In genomic region chr12:48795550-48796455, GRCh38 we compare ENCODE assay signal across 8 cellular contexts. TPM values are rescaled to one million over a fixed set of nuclear protein-coding genes. Genes with fewer than 3 reads are reported as not detected.
DNase-seq lines count a peak whose midpoint lies in the region; ATAC-seq, FAIRE-seq and TF ChIP-seq lines count a peak whose summit lies in the region.

No MANE protein-coding gene starts in this region.

- H3K27me3 ChIP-seq in endothelial cell of umbilical vein (ENCODE audit: control insufficient read depth in 2 of 2, insufficient read depth in 2 of 2, low read length in 2 of 2): peaks cover 0 to 1% of the 10 kb centered on the region in 2 experiments

- CTCF ChIA-PET in activated CD8-positive, alpha-beta T cell treated with anti-CD3 and anti-CD28 coated beads, Interleukin-2, amount 10 ng/mL, durations not matched to agents 7 days and 5 days (lab: Charles Lee): interaction anchor here (0.7 to 11.5 kb wide), 26 partner anchors 9 to 123 kb away, joined by 3 to 267 read pairs (median 4); partner anchors contain the start of gene KANSL2
- CTCF ChIA-PET in endothelial cell of umbilical vein (lab: Charles Lee): interaction anchor here (0.6 to 16.5 kb wide), 13 partner anchors 11 to 253 kb away, joined by 3 to 606 read pairs (median 3); no protein-coding TSS in a partner anchor

- no peak overlapping the region for H3K4me3 Mint-ChIP-seq in activated CD8-positive, alpha-beta T cell treated with anti-CD3 and anti-CD28 coated beads, Interleukin-2, amount 10 ng/mL, durations not matched to agents 7 days and 5 days
- no peak overlapping the region for H3K4me3 Mint-ChIP-seq in stimulated activated naive CD8-positive, alpha-beta T cell treated with anti-CD3 and anti-CD28 coated beads, Interleukin-15, amount 100 ng/mL, for 72 hours

- POLR2A ChIA-PET in activated CD8-positive, alpha-beta T cell treated with anti-CD3 and anti-CD28 coated beads, Interleukin-2, amount 10 ng/mL, durations not matched to agents 7 days and 5 days (lab: Charles Lee): interaction anchor here (0.9 to 1.6 kb wide), 4 partner anchors 15 to 42 kb away, joined by 3 to 4 read pairs (median 3); no protein-coding TSS in a partner anchor
- POLR2A ChIA-PET in endothelial cell of umbilical vein (lab: Charles Lee): interaction anchor here (0.9 kb wide), 1 partner anchor 42 kb away, joined by 4 read pairs; no protein-coding TSS in a partner anchor

- no peaks in the 10 kb centered on the region for H4K20me1 ChIP-seq in endothelial cell of umbilical vein (replicated peaks; ENCODE audit: control insufficient read depth, extremely low read depth, insufficient read depth, low read length)

- peak overlapping the region; percentile 67 for H2AFZ ChIP-seq in endothelial cell of umbilical vein (ENCODE audit: low read depth, low read length)

- H3K4me1 Mint-ChIP-seq in activated CD8-positive, alpha-beta T cell treated with anti-CD3 and anti-CD28 coated beads, Interleukin-2, amount 10 ng/mL, durations not matched to agents 7 days and 5 days (ENCODE audit: low read depth): peaks cover 14% of the 10 kb centered on the region
- peaks cover 11% of the 10 kb centered on the region for H3K4me1 Mint-ChIP-seq in stimulated activated naive CD8-positive, alpha-beta T cell treated with anti-CD3 and anti-CD28 coated beads, Interleukin-15, amount 100 ng/mL, for 72 hours

- H3K36me3 Mint-ChIP-seq in activated CD8-positive, alpha-beta T cell treated with anti-CD3 and anti-CD28 coated beads, Interleukin-2, amount 10 ng/mL, durations not matched to agents 7 days and 5 days (ENCODE audit: low read depth): no peaks in the 10 kb centered on the region

- H3K9me3 Mint-ChIP-seq in activated CD8-positive, alpha-beta T cell treated with anti-CD3 and anti-CD28 coated beads, Interleukin-2, amount 10 ng/mL, durations not matched to agents 7 days and 5 days (ENCODE audit: insufficient read depth): no peaks in the 10 kb centered on the region
- H3K9me3 Mint-ChIP-seq in stimulated activated naive CD8-positive, alpha-beta T cell treated with anti-CD3 and anti-CD28 coated beads, Interleukin-15, amount 100 ng/mL, for 72 hours: no peaks in the 10 kb centered on the region

- H3K4me1 ChIP-seq in endothelial cell of umbilical vein (ENCODE audit: control insufficient read depth, extremely low read depth, insufficient read depth, low read length): no peaks in the 10 kb centered on the region

- intact Hi-C loops in endothelial cell of umbilical vein (cut with micrococcal nuclease): loop anchor here (1.0 to 2.0 kb wide), 4 partner anchors 15 to 254 kb away; no protein-coding TSS in a partner anchor

- ATAC-seq in activated CD8-positive, alpha-beta T cell treated with anti-CD3 and anti-CD28 coated beads, Interleukin-2, amount 10 ng/mL, durations not matched to agents 7 days and 5 days: peak; percentile 72
- ATAC-seq in stimulated activated naive CD8-positive, alpha-beta T cell treated with anti-CD3 and anti-CD28 coated beads, Interleukin-15, amount 100 ng/mL, for 72 hours: peak; percentile 54
- no peak for ATAC-seq in GM19023 (IDR thresholded peaks at IDR 0.05; ENCODE audit: unreplicated experiment)

- no peaks in the 10 kb centered on the region for H3K9me3 ChIP-seq in endothelial cell of umbilical vein (replicated peaks; ENCODE audit: control insufficient read depth, insufficient read depth, low read length)

- peaks cover 14% of the 10 kb centered on the region for H3K27me3 Mint-ChIP-seq in activated CD8-positive, alpha-beta T cell treated with anti-CD3 and anti-CD28 coated beads, Interleukin-2, amount 10 ng/mL, durations not matched to agents 7 days and 5 days (ENCODE audit: low read depth)
- H3K27me3 Mint-ChIP-seq in stimulated activated naive CD8-positive, alpha-beta T cell treated with anti-CD3 and anti-CD28 coated beads, Interleukin-15, amount 100 ng/mL, for 72 hours: peaks cover 19% of the 10 kb centered on the region

- no peak for TF ChIP-seq POLR2A in endothelial cell of umbilical vein (IDR thresholded peaks at IDR 0.05; ENCODE audit: low read depth, low read length)

- peak; percentile 84 to 89 for TF ChIP-seq CTCF in endothelial cell of umbilical vein (IDR thresholded peaks at IDR 0.05; ENCODE audit: extremely low read depth in 1 of 2, insufficient read depth in 1 of 2, low read depth in 1 of 2, low read length in 2 of 2)

- no TSS peak for BruUV-seq in endothelial cell of umbilical vein (replicated peaks; lab: Mats Ljungman, UMichigan)

- DNase-seq in DMS114 treated with DMSO at 0.1 percent for 48 hours (lab: John Stamatoyannopoulos, UW; ENCODE audit: unreplicated experiment): peak; percentile 91
- peak; percentile 77 for DNase-seq in HK-2 (ENCODE audit: unreplicated experiment)
- peak; percentile 62 for DNase-seq in NCI-H82 treated with DMSO at 0.1 percent for 48 hours (lab: John Stamatoyannopoulos, UW; ENCODE audit: unreplicated experiment)
- DNase-seq in activated CD8-positive, alpha-beta T cell treated with anti-CD3 and anti-CD28 coated beads, Interleukin-2, amount 10 ng/mL, durations not matched to agents 7 days and 5 days: peak; percentile 70
- peak; percentile 84 for DNase-seq in endothelial cell of umbilical vein (ENCODE audit: low read depth, low spot score)
- DNase-seq in midbrain (lab: John Stamatoyannopoulos, UW): peak; percentile 76
- peak; percentile 39 to 55 for DNase-seq in stimulated activated naive CD8-positive, alpha-beta T cell treated with anti-CD3 and anti-CD28 coated beads, Interleukin-15, amount 100 ng/mL, for 72 hours

- H3K27ac ChIP-seq in endothelial cell of umbilical vein (ENCODE audit: insufficient read depth, low read depth, low read length): no peak overlapping the region

- no peaks in the 10 kb centered on the region for H3K79me2 ChIP-seq in endothelial cell of umbilical vein (ENCODE audit: control insufficient read depth, insufficient read depth, low read length)

- no peak overlapping the region for H3K4me2 ChIP-seq in endothelial cell of umbilical vein (ENCODE audit: insufficient read depth, low read length)

- H3K9me1 ChIP-seq in endothelial cell of umbilical vein (replicated peaks; ENCODE audit: control insufficient read depth, extremely low read depth, insufficient read depth, low read length): no peaks in the 10 kb centered on the region

- H3K27ac Mint-ChIP-seq in activated CD8-positive, alpha-beta T cell treated with anti-CD3 and anti-CD28 coated beads, Interleukin-2, amount 10 ng/mL, durations not matched to agents 7 days and 5 days: no peak overlapping the region
- H3K27ac Mint-ChIP-seq in stimulated activated naive CD8-positive, alpha-beta T cell treated with anti-CD3 and anti-CD28 coated beads, Interleukin-15, amount 100 ng/mL, for 72 hours: no peak overlapping the region

- peak; percentile 98 for FAIRE-seq in endothelial cell of umbilical vein (lab: Jason Lieb, UNC)

- dilution Hi-C loops in endothelial cell of umbilical vein (cut with MboI; ENCODE audit: extremely low pct_ligation_motif_present, low sequenced_read_pairs): no loop called here

- no peak overlapping the region for H3K4me3 ChIP-seq in endothelial cell of umbilical vein (replicated peaks in 1 of 3; ENCODE audit: insufficient read depth in 1 of 3, low read depth in 1 of 3, low read length in 3 of 3)

- no peaks in the 10 kb centered on the region for H3K36me3 ChIP-seq in endothelial cell of umbilical vein (ENCODE audit: control insufficient read depth in 2 of 2, extremely low read depth in 1 of 2, insufficient read depth in 2 of 2, low read length in 2 of 2)

- no peak overlapping the region for H3K9ac ChIP-seq in endothelial cell of umbilical vein (replicated peaks; ENCODE audit: extremely low read depth, insufficient read depth, low read length)

TF ChIP-seq in endothelial cell of umbilical vein, 7 proteins besides CTCF, POLR2A, EP300 and RAD21 (continues in another document):
- no peak for TF ChIP-seq GATA2 (IDR thresholded peaks at IDR 0.05; ENCODE audit: insufficient read depth, insufficient read length, low read depth, low read length)

RNA-seq across cellular contexts. Expression of gene ADCY6, which starts 6.9 kb away (rescaled TPM):
- total RNA-seq in activated CD8-positive, alpha-beta T cell treated with anti-CD3 and anti-CD28 coated beads, Interleukin-2, amount 10 ng/mL, durations not matched to agents 7 days and 5 days: under 1 TPM; 0.18 to 0.37 TPM
- 43.3 and 46.2 TPM in 2 replicates for total RNA-seq in endothelial cell of umbilical vein
- polyA plus RNA-seq in endothelial cell of umbilical vein: 37.0 and 38.7 TPM in 2 replicates
- polyA plus RNA-seq in endothelial cell of umbilical vein (2011; cell fraction: cytosol; rRNA removed): 21.6 and 23.9 TPM in 2 replicates
- 130 and 157 TPM in 2 replicates for polyA plus RNA-seq in endothelial cell of umbilical vein (2011; cell fraction: nucleus; rRNA removed)
- 24.1 and 39.1 TPM in 2 replicates for polyA plus RNA-seq in endothelial cell of umbilical vein (2012)
- polyA minus RNA-seq in endothelial cell of umbilical vein: 68.8 and 77.8 TPM in 2 replicates
- polyA minus RNA-seq in endothelial cell of umbilical vein (2011; cell fraction: cytosol; rRNA and poly(A)+ RNA removed): 35.4 TPM
- 36.8 and 52.4 TPM in 2 replicates for polyA minus RNA-seq in endothelial cell of umbilical vein (2011; cell fraction: nucleus; rRNA and poly(A)+ RNA removed)

RNA-seq across cellular contexts. Expression of gene CACNB3, which starts 22.5 kb away (rescaled TPM):
- total RNA-seq in activated CD8-positive, alpha-beta T cell treated with anti-CD3 and anti-CD28 coated beads, Interleukin-2, amount 10 ng/mL, durations not matched to agents 7 days and 5 days: 10 to 100 TPM; 10.5 to 13.1 TPM
- total RNA-seq in endothelial cell of umbilical vein: 61.8 and 64.2 TPM in 2 replicates
- 37.4 and 46.1 TPM in 2 replicates for polyA plus RNA-seq in endothelial cell of umbilical vein
- 30.0 and 36.5 TPM in 2 replicates for polyA plus RNA-seq in endothelial cell of umbilical vein (2011; cell fraction: cytosol; rRNA removed)
- 156 and 189 TPM in 2 replicates for polyA plus RNA-seq in endothelial cell of umbilical vein (2011; cell fraction: nucleus; rRNA removed)
- 66.0 and 66.8 TPM in 2 replicates for polyA plus RNA-seq in endothelial cell of umbilical vein (2012)
- 37.7 and 48.5 TPM in 2 replicates for polyA minus RNA-seq in endothelial cell of umbilical vein
- polyA minus RNA-seq in endothelial cell of umbilical vein (2011; cell fraction: cytosol; rRNA and poly(A)+ RNA removed): 5.2 TPM
- polyA minus RNA-seq in endothelial cell of umbilical vein (2011; cell fraction: nucleus; rRNA and poly(A)+ RNA removed): 32.0 and 33.8 TPM in 2 replicates

RNA-seq across cellular contexts. Expression of gene DDX23, which starts 56.2 kb away (rescaled TPM):
- total RNA-seq in activated CD8-positive, alpha-beta T cell treated with anti-CD3 and anti-CD28 coated beads, Interleukin-2, amount 10 ng/mL, durations not matched to agents 7 days and 5 days: 100 to 1,000 TPM; 127 to 154 TPM
- 101 and 107 TPM in 2 replicates for total RNA-seq in endothelial cell of umbilical vein
- polyA plus RNA-seq in endothelial cell of umbilical vein: 47.4 and 56.0 TPM in 2 replicates
- 59.5 and 70.1 TPM in 2 replicates for polyA plus RNA-seq in endothelial cell of umbilical vein (2011; cell fraction: cytosol; rRNA removed)
- 228 and 250 TPM in 2 replicates for polyA plus RNA-seq in endothelial cell of umbilical vein (2011; cell fraction: nucleus; rRNA removed)
- polyA plus RNA-seq in endothelial cell of umbilical vein (2012): 97.9 and 115 TPM in 2 replicates
- polyA minus RNA-seq in endothelial cell of umbilical vein: 81.5 and 115 TPM in 2 replicates
- polyA minus RNA-seq in endothelial cell of umbilical vein (2011; cell fraction: cytosol; rRNA and poly(A)+ RNA removed): 37.9 TPM
- 49.7 and 67.7 TPM in 2 replicates for polyA minus RNA-seq in endothelial cell of umbilical vein (2011; cell fraction: nucleus; rRNA and poly(A)+ RNA removed)

Comparison
In these comparisons a context has a peak if more than half of its experiments do, and no peak if none do; other contexts are left out.
1. RNA of gene ADCY6, which starts 6.9 kb away (total RNA-seq): 43.3 to 46.2 TPM in endothelial cell of umbilical vein; 0.18 to 0.37 TPM in activated CD8-positive, alpha-beta T cell treated with anti-CD3 and anti-CD28 coated beads, Interleukin-2, amount 10 ng/mL, durations not matched to agents 7 days and 5 days; every median in the first group is over 10 times any median in the second.
2. Peak in every context shown above with its lines, with median percentiles within 50 percentile points of each other: DNase-seq.